17 cellular contexts compared by ENCODE assay signal in genomic region chr3:14377044-14377837, GRCh38. TPM values are rescaled to one million over a fixed set of nuclear protein-coding genes. Genes with fewer than 3 reads are reported as not detected.
DNase-seq lines count a peak whose midpoint lies in the region; ATAC-seq lines count a peak whose summit lies in the region.
"Had no signal": no experiment of that assay in that cellular context is flagged by ENCODE, and none has a peak within 500 bp of the region (broad histone marks: within the 10 kb centered on the region; RNA-seq: fewer than 3 reads in every experiment).

No MANE protein-coding gene starts in this region.

- peak overlapping the region; percentile 84 for H3K27ac Mint-ChIP-seq in T-helper 2 cell treated with Interferon-gamma antibody and Interleukin-4, amounts not matched to agents 5 μg/mL and 100 μg/mL, for 36 hours
- peak overlapping the region; percentile 72 to 92 (median 87) for H3K27ac Mint-ChIP-seq in CD4-positive, alpha-beta memory T cell
- H3K27ac Mint-ChIP-seq in activated T-helper 1 cell treated with anti-CD3 and anti-CD28 coated beads, Interleukin-12 subunit alpha, Interleukin-12 subunit beta, Interleukin-2, Interleukin-4 antibody, amounts not matched to agents 30 ng/mL and 10 ng/mL and 1 ng/mL, durations not matched to agents 14 hours and 24 hours and 36 hours = peak overlapping the region; percentile 61
- peak overlapping the region; percentile 67 to 87 for H3K27ac Mint-ChIP-seq in natural killer cell treated with Interleukin-12 subunit alpha and Interleukin-12 subunit beta and Interleukin-15 and Interleukin-18, amount 100 ng/mL, for 72 hours
- H3K27ac Mint-ChIP-seq: activated B cell treated with CpG ODN at 0.5 μM for 24 hours had no signal

- no peaks in the 10 kb centered on the region for H3K36me3 ChIP-seq in CD4-positive, alpha-beta memory T cell (ENCODE audit: insufficient read depth, low read length)
- H3K36me3 ChIP-seq: colonic mucosa, left lung, thyroid gland had no signal

- ATAC-seq in natural killer cell treated with Interleukin-12 subunit alpha and Interleukin-12 subunit beta and Interleukin-15 and Interleukin-18, amount 100 ng/mL, for 72 hours = no peak
- ATAC-seq: foreskin keratinocyte had no signal

- no peaks in the 10 kb centered on the region for H3K27me3 ChIP-seq in CD4-positive, alpha-beta memory T cell (ENCODE audit: insufficient read depth, low read length)
- H3K27me3 ChIP-seq: colonic mucosa, left lung, thyroid gland had no signal

- no peaks in the 10 kb centered on the region for H3K9me3 ChIP-seq in CD4-positive, alpha-beta memory T cell (ENCODE audit: control insufficient read depth in 1 of 2, low read length in 2 of 2)
- H3K9me3 ChIP-seq: colonic mucosa, left lung, thyroid gland had no signal

- intact Hi-C loops in CD4-positive, alpha-beta memory T cell (cut with micrococcal nuclease) = no loop called here
- intact Hi-C loops in activated T-helper 1 cell treated with anti-CD3 and anti-CD28 coated beads, Interleukin-12 subunit alpha, Interleukin-12 subunit beta, Interleukin-2, Interleukin-4 antibody, amounts not matched to agents 30 ng/mL and 10 ng/mL and 1 ng/mL, durations not matched to agents 14 hours and 24 hours and 36 hours (cut with micrococcal nuclease) = no loop called here

- H3K27me3 Mint-ChIP-seq in T-helper 2 cell treated with Interferon-gamma antibody and Interleukin-4, amounts not matched to agents 5 μg/mL and 100 μg/mL, for 36 hours (ENCODE audit: low read depth) = peaks cover 7% of the 10 kb centered on the region
- H3K27me3 Mint-ChIP-seq in CD4-positive, alpha-beta memory T cell = no peaks in the 10 kb centered on the region
- peaks cover 7% of the 10 kb centered on the region for H3K27me3 Mint-ChIP-seq in activated T-helper 1 cell treated with anti-CD3 and anti-CD28 coated beads, Interleukin-12 subunit alpha, Interleukin-12 subunit beta, Interleukin-2, Interleukin-4 antibody, amounts not matched to agents 30 ng/mL and 10 ng/mL and 1 ng/mL, durations not matched to agents 14 hours and 24 hours and 36 hours (ENCODE audit: insufficient read depth)
- H3K27me3 Mint-ChIP-seq in natural killer cell treated with Interleukin-12 subunit alpha and Interleukin-12 subunit beta and Interleukin-15 and Interleukin-18, amount 100 ng/mL, for 72 hours = peaks cover 16 to 19% of the 10 kb centered on the region in 2 donors

- DNase-seq in T-helper 2 cell treated with Interferon-gamma antibody and Interleukin-4, amounts not matched to agents 5 μg/mL and 100 μg/mL, for 36 hours (ENCODE audit: low spot score) = no peak
- DNase-seq in T-helper 2 cell (no peak), AML-193 (lab: John Stamatoyannopoulos, UW) (no peak), NOMO-1 treated with dmso at 0.1 percent for 144 hours (lab: John Stamatoyannopoulos, UW; ENCODE audit: unreplicated experiment) (no peak), GM03348 (ENCODE audit: low spot score) (no peak)
- DNase-seq in CD4-positive, alpha-beta memory T cell = no peak
- no peak for DNase-seq in activated T-helper 1 cell treated with anti-CD3 and anti-CD28 coated beads, Interleukin-12 subunit alpha, Interleukin-12 subunit beta, Interleukin-2, Interleukin-4 antibody, amounts not matched to agents 30 ng/mL and 10 ng/mL and 1 ng/mL, durations not matched to agents 14 hours and 24 hours and 36 hours (ENCODE audit: low spot score)
- DNase-seq in natural killer cell treated with Interleukin-12 subunit alpha and Interleukin-12 subunit beta and Interleukin-15 and Interleukin-18, amount 100 ng/mL, for 72 hours (ENCODE audit: low spot score) = no peak
- DNase-seq: 8988T, activated B cell treated with CpG ODN at 0.5 μM for 24 hours, colonic mucosa, DMS53, foreskin keratinocyte, NCI-H2107, NCI-H524 treated with DMSO at 0.1 percent for 48 hours, thyroid gland had no signal

- H3K4me1 Mint-ChIP-seq in T-helper 2 cell treated with Interferon-gamma antibody and Interleukin-4, amounts not matched to agents 5 μg/mL and 100 μg/mL, for 36 hours (ENCODE audit: low read depth) = peaks cover 22% of the 10 kb centered on the region
- peaks cover 15 to 30% (median 21%) of the 10 kb centered on the region in 4 donors for H3K4me1 Mint-ChIP-seq in CD4-positive, alpha-beta memory T cell
- H3K4me1 Mint-ChIP-seq in activated T-helper 1 cell treated with anti-CD3 and anti-CD28 coated beads, Interleukin-12 subunit alpha, Interleukin-12 subunit beta, Interleukin-2, Interleukin-4 antibody, amounts not matched to agents 30 ng/mL and 10 ng/mL and 1 ng/mL, durations not matched to agents 14 hours and 24 hours and 36 hours (ENCODE audit: low read depth) = peaks cover 16% of the 10 kb centered on the region
- H3K4me1 Mint-ChIP-seq in natural killer cell treated with Interleukin-12 subunit alpha and Interleukin-12 subunit beta and Interleukin-15 and Interleukin-18, amount 100 ng/mL, for 72 hours (ENCODE audit: low read depth in 2 of 2) = peaks cover 37% of the 10 kb centered on the region in 2 donors

- no peak overlapping the region for H3K27ac ChIP-seq in CD4-positive, alpha-beta memory T cell (ENCODE audit: low read depth, low read length)
- H3K27ac ChIP-seq: colonic mucosa, foreskin keratinocyte, thyroid gland had no signal

- POLR2A ChIA-PET in CD4-positive, alpha-beta memory T cell (lab: Charles Lee; ENCODE audit: partially characterized antibody) = interaction anchor here (0.9 to 1.8 kb wide), 4 partner anchors 25 to 91 kb away, joined by 3 to 14 read pairs (median 6); partner anchors contain the start of gene SLC6A6

- peaks cover 22% of the 10 kb centered on the region for H3K4me1 ChIP-seq in CD4-positive, alpha-beta memory T cell (ENCODE audit: insufficient read depth, low read length)
- H3K4me1 ChIP-seq: foreskin keratinocyte had no signal

- H3K4me3 ChIP-seq in CD4-positive, alpha-beta memory T cell (ENCODE audit: low read length in 2 of 2) = no peak overlapping the region
- H3K4me3 ChIP-seq: colonic mucosa, left lung, thyroid gland had no signal

- H3K36me3 Mint-ChIP-seq in T-helper 2 cell treated with Interferon-gamma antibody and Interleukin-4, amounts not matched to agents 5 μg/mL and 100 μg/mL, for 36 hours (ENCODE audit: low read depth) = peaks cover 1% of the 10 kb centered on the region
- no peaks in the 10 kb centered on the region for H3K36me3 Mint-ChIP-seq in CD4-positive, alpha-beta memory T cell
- peaks cover 2% of the 10 kb centered on the region for H3K36me3 Mint-ChIP-seq in activated T-helper 1 cell treated with anti-CD3 and anti-CD28 coated beads, Interleukin-12 subunit alpha, Interleukin-12 subunit beta, Interleukin-2, Interleukin-4 antibody, amounts not matched to agents 30 ng/mL and 10 ng/mL and 1 ng/mL, durations not matched to agents 14 hours and 24 hours and 36 hours (ENCODE audit: low read depth)
- no peaks in the 10 kb centered on the region for H3K36me3 Mint-ChIP-seq in natural killer cell treated with Interleukin-12 subunit alpha and Interleukin-12 subunit beta and Interleukin-15 and Interleukin-18, amount 100 ng/mL, for 72 hours

- no peaks in the 10 kb centered on the region for H3K9me3 Mint-ChIP-seq in T-helper 2 cell treated with Interferon-gamma antibody and Interleukin-4, amounts not matched to agents 5 μg/mL and 100 μg/mL, for 36 hours
- peaks cover 0 to 4% (median 1%) of the 10 kb centered on the region in 8 donors for H3K9me3 Mint-ChIP-seq in CD4-positive, alpha-beta memory T cell
- no peaks in the 10 kb centered on the region for H3K9me3 Mint-ChIP-seq in activated T-helper 1 cell treated with anti-CD3 and anti-CD28 coated beads, Interleukin-12 subunit alpha, Interleukin-12 subunit beta, Interleukin-2, Interleukin-4 antibody, amounts not matched to agents 30 ng/mL and 10 ng/mL and 1 ng/mL, durations not matched to agents 14 hours and 24 hours and 36 hours
- no peaks in the 10 kb centered on the region for H3K9me3 Mint-ChIP-seq in natural killer cell treated with Interleukin-12 subunit alpha and Interleukin-12 subunit beta and Interleukin-15 and Interleukin-18, amount 100 ng/mL, for 72 hours

- H3K4me3 Mint-ChIP-seq in T-helper 2 cell treated with Interferon-gamma antibody and Interleukin-4, amounts not matched to agents 5 μg/mL and 100 μg/mL, for 36 hours = peak overlapping the region; percentile 45
- peak overlapping the region in 6 of 8 donors; percentile 43 to 80 (median 52) for H3K4me3 Mint-ChIP-seq in CD4-positive, alpha-beta memory T cell
- H3K4me3 Mint-ChIP-seq in activated T-helper 1 cell treated with anti-CD3 and anti-CD28 coated beads, Interleukin-12 subunit alpha, Interleukin-12 subunit beta, Interleukin-2, Interleukin-4 antibody, amounts not matched to agents 30 ng/mL and 10 ng/mL and 1 ng/mL, durations not matched to agents 14 hours and 24 hours and 36 hours = no peak overlapping the region
- H3K4me3 Mint-ChIP-seq in natural killer cell treated with Interleukin-12 subunit alpha and Interleukin-12 subunit beta and Interleukin-15 and Interleukin-18, amount 100 ng/mL, for 72 hours = peak overlapping the region; percentile 59
- H3K4me3 Mint-ChIP-seq: activated B cell treated with CpG ODN at 0.5 μM for 24 hours had no signal

- CTCF ChIA-PET in CD4-positive, alpha-beta memory T cell (lab: Charles Lee; ENCODE audit: partially characterized antibody) = interaction anchor here (2.2 kb wide), 1 partner anchor 85 kb away, joined by 6 read pairs; no protein-coding TSS in a partner anchor

RNA-seq across cellular contexts. Expression of gene SLC6A6, which starts 25.2 kb away (rescaled TPM):
- total RNA-seq in CD4-positive, alpha-beta memory T cell = 10 to 100 TPM; 50.6 to 51.8 TPM
- polyA plus RNA-seq in CD4-positive, alpha-beta memory T cell = 1 to 10 TPM; 3.8 to 8.8 TPM
- total RNA-seq in activated T-helper 1 cell treated with anti-CD3 and anti-CD28 coated beads, Interleukin-12 subunit alpha, Interleukin-12 subunit beta, Interleukin-2, Interleukin-4 antibody, amounts not matched to agents 30 ng/mL and 10 ng/mL and 1 ng/mL, durations not matched to agents 14 hours and 24 hours and 36 hours = 45.4 and 51.2 TPM in 2 replicates
- total RNA-seq in natural killer cell treated with Interleukin-12 subunit alpha and Interleukin-12 subunit beta and Interleukin-15 and Interleukin-18, amount 100 ng/mL, for 72 hours = 10 to 100 TPM; 20.4 to 56.7 TPM
